ENCODE assay signal across 9 cellular contexts in the genomic region with DNA sequence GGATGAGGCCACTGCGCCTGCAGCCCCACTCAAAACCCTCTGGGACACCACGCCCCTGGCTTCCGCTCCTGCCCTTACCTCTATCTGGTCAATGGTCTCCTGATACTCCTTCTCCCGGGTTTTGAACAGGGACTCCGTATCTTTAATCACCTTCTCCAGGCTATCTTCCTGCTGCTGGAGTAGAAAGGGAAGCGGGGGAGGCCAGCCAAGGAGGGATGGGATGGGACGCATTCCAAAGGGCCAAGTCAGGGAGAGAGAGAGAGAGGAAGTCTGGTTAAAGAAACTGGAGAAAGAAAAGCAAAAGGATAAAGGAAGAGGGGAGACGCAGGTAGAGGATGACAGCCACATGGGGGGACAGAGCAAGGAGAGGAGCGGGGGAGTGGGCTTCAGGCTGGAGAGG. TPM values are rescaled to one million over a fixed set of nuclear protein-coding genes. Genes with fewer than 3 reads are reported as not detected.
DNase-seq lines count a peak whose midpoint lies in the region; ATAC-seq, FAIRE-seq and TF ChIP-seq lines count a peak whose summit lies in the region.
"Had no signal": no experiment of that assay in that cellular context is flagged by ENCODE, and none has a peak within 500 bp of the region (broad histone marks: within the 10 kb centered on the region; RNA-seq: fewer than 3 reads in every experiment).

No MANE protein-coding gene starts in this region.

- in situ Hi-C loops in brain microvascular endothelial cell (cut with HindIII; ENCODE audit: low pct_ligation_motif_present, low sequenced_read_pairs): no loop called here

- peak overlapping the region; percentile 39 for H3K4me3 ChIP-seq in brain microvascular endothelial cell (ENCODE audit: low read depth, low read length)
- H3K4me3 ChIP-seq in keratinocyte (ENCODE audit: control insufficient read depth in 2 of 3, extremely low read depth in 1 of 3, insufficient read depth in 2 of 3, low read depth in 1 of 3, low read length in 3 of 3): peak overlapping the region; percentile 9 to 56 (median 18)
- no peak overlapping the region for H3K4me3 ChIP-seq in testis

- H3K9me1 ChIP-seq in keratinocyte (ENCODE audit: control insufficient read depth, extremely low read depth, insufficient read depth, low read length): no peaks in the 10 kb centered on the region

- H2AFZ ChIP-seq in keratinocyte (ENCODE audit: control insufficient read depth, low read length): peak overlapping the region; percentile 75

- peaks cover 36% of the 10 kb centered on the region for H3K36me3 Mint-ChIP-seq in HFFc6 (ENCODE audit: low read depth)
- H3K36me3 Mint-ChIP-seq in activated T-helper 17 cell treated with anti-CD3 and anti-CD28 coated beads, Interleukin-2, amount 50 U/mL, for 72 hours (ENCODE audit: low read depth): peaks cover 58% of the 10 kb centered on the region

- peak overlapping the region; percentile 76 for H3K4me2 ChIP-seq in keratinocyte (ENCODE audit: control insufficient read depth, extremely low read depth, insufficient read depth, low read depth, low read length)

- peak; percentile 81 for DNase-seq in HFFc6
- peak; percentile 78 for DNase-seq in brain microvascular endothelial cell
- no peak for DNase-seq in keratinocyte (ENCODE audit: low read depth, low spot score)
- DNase-seq in testis: peak; percentile 71
- DNase-seq in activated effector memory CD4-positive, alpha-beta T cell treated with anti-CD3 and anti-CD28 coated beads, Interleukin-2, amount 50 U/mL, for 16 hours: no peak
- DNase-seq: NCI-H1930 had no signal

- dilution Hi-C loops in keratinocyte (cut with MboI; ENCODE audit: extremely low pct_ligation_motif_present, low sequenced_read_pairs): no loop called here

- no peak for ATAC-seq in activated T-helper 17 cell treated with anti-CD3 and anti-CD28 coated beads, Interleukin-2, amount 50 U/mL, for 72 hours (replicated peaks)
- ATAC-seq in HG03097 (IDR thresholded peaks at IDR 0.05; ENCODE audit: low FRiP score, unreplicated experiment) (no peak), HG03196 (IDR thresholded peaks at IDR 0.05; ENCODE audit: unreplicated experiment) (no peak)

- peak overlapping the region; percentile 83 for H3K4me3 Mint-ChIP-seq in HFFc6
- no peak overlapping the region for H3K4me3 Mint-ChIP-seq in activated T-helper 17 cell treated with anti-CD3 and anti-CD28 coated beads, Interleukin-2, amount 50 U/mL, for 72 hours

- no peaks in the 10 kb centered on the region for H3K79me2 ChIP-seq in keratinocyte (ENCODE audit: control insufficient read depth, insufficient read depth, low read length)

- H3K27me3 ChIP-seq in brain microvascular endothelial cell (replicated peaks) (no peaks in the 10 kb centered on the region), keratinocyte (ENCODE audit: control insufficient read depth, extremely low read depth, insufficient read depth, low read length) (no peaks in the 10 kb centered on the region), testis (no peaks in the 10 kb centered on the region)

- TF ChIP-seq CTCF in HFFc6 (IDR thresholded peaks at IDR 0.05) (no peak), brain microvascular endothelial cell (IDR thresholded peaks at IDR 0.05; ENCODE audit: low read depth, low read length, missing control alignments) (no peak), keratinocyte (optimal IDR thresholded peaks at IDR 0.05 in 1 of 3, IDR thresholded peaks at IDR 0.05 in 1 of 3, conservative IDR thresholded peaks at IDR 0.05 in 1 of 3; ENCODE audit: extremely low read depth in 1 of 3, insufficient read depth in 2 of 3, low read length in 3 of 3) (no peak), testis (IDR thresholded peaks at IDR 0.05) (no peak)

- H3K36me3 ChIP-seq in brain microvascular endothelial cell (replicated peaks): peaks cover 21% of the 10 kb centered on the region
- H3K36me3 ChIP-seq in keratinocyte (ENCODE audit: control insufficient read depth in 2 of 2, extremely low read depth in 1 of 2, insufficient read depth in 2 of 2, low read length in 2 of 2): peaks cover 0 to 6% of the 10 kb centered on the region in 2 experiments
- H3K36me3 ChIP-seq in testis (ENCODE audit: low read depth, missing control alignments): peaks cover 3% of the 10 kb centered on the region

- H3K27ac Mint-ChIP-seq in HFFc6: peak overlapping the region; percentile 93
- H3K27ac Mint-ChIP-seq in activated T-helper 17 cell treated with anti-CD3 and anti-CD28 coated beads, Interleukin-2, amount 50 U/mL, for 72 hours: no peak overlapping the region

- peaks cover 66% of the 10 kb centered on the region for H3K4me1 Mint-ChIP-seq in HFFc6 (ENCODE audit: low read depth)
- H3K4me1 Mint-ChIP-seq in activated T-helper 17 cell treated with anti-CD3 and anti-CD28 coated beads, Interleukin-2, amount 50 U/mL, for 72 hours: peaks cover 8% of the 10 kb centered on the region

- FAIRE-seq in keratinocyte (lab: Jason Lieb, UNC): peak; percentile 68

- intact Hi-C loops in testis (cut with DNase I; ENCODE audit: low total_unique reads): no loop called here

- peaks cover 2% of the 10 kb centered on the region; the same call in 1 of the 2 replicates for H3K27me3 Mint-ChIP-seq in HFFc6 (ENCODE audit: insufficient read depth)
- no peaks in the 10 kb centered on the region for H3K27me3 Mint-ChIP-seq in activated T-helper 17 cell treated with anti-CD3 and anti-CD28 coated beads, Interleukin-2, amount 50 U/mL, for 72 hours

- no peak for TF ChIP-seq POLR2A in testis (IDR thresholded peaks at IDR 0.05)

- H3K4me1 ChIP-seq in keratinocyte (ENCODE audit: control insufficient read depth, extremely low read depth, insufficient read depth, low read length) (peaks cover 45% of the 10 kb centered on the region), testis (peaks cover 43% of the 10 kb centered on the region)

- H3K9me3 ChIP-seq in keratinocyte (ENCODE audit: control insufficient read depth, low read depth, low read length) (no peaks in the 10 kb centered on the region), testis (no peaks in the 10 kb centered on the region)

- no peaks in the 10 kb centered on the region for H4K20me1 ChIP-seq in keratinocyte (ENCODE audit: control insufficient read depth, extremely low read depth, insufficient read depth, low read length)

- WGBS in testis, 2 donors: 51 to 53% methylated on average over 9 of the region's 9 CpGs

- no peaks in the 10 kb centered on the region for H3K9me3 Mint-ChIP-seq in HFFc6
- H3K9me3 Mint-ChIP-seq in activated T-helper 17 cell treated with anti-CD3 and anti-CD28 coated beads, Interleukin-2, amount 50 U/mL, for 72 hours: no peaks in the 10 kb centered on the region

- peak overlapping the region; percentile 31 for H3K9ac ChIP-seq in keratinocyte (ENCODE audit: control insufficient read depth, extremely low read depth, insufficient read depth, low read length)

- peak overlapping the region; percentile 72 for H3K27ac ChIP-seq in brain microvascular endothelial cell
- peak overlapping the region; percentile 51 for H3K27ac ChIP-seq in keratinocyte (ENCODE audit: control insufficient read depth, insufficient read depth, low read length)
- H3K27ac ChIP-seq in testis: peak overlapping the region in 1 of 2 donors; percentile 50

RNA-seq across cellular contexts. Expression of a gene that starts 7.9 kb away (rescaled TPM):
- 10 to 100 TPM; 25.9 to 35.6 (median 29.2) TPM for total RNA-seq in HFFc6 (2021; fragmentation: NEBNext Ultra II Directional; extraction: Animal tissue kit (Norgen Biotek cat#: 25700))
- polyA plus RNA-seq in keratinocyte (0.67 to 1.0 TPM (median 0.75 TPM) in 3 replicates), testis (ENCODE audit: insufficient read depth, low read depth, low replicate concordance) (28.6 TPM)
- 0.12 TPM for polyA plus RNA-seq in keratinocyte (2011; ENCODE audit: low read depth)
- 0.28 and 0.70 TPM in 2 replicates for polyA plus RNA-seq in keratinocyte (2011; cell fraction: cytosol; rRNA removed)
- 1.0 and 1.3 TPM in 2 replicates for polyA plus RNA-seq in keratinocyte (2011; cell fraction: nucleus; rRNA removed)
- polyA plus RNA-seq in keratinocyte (2012; ENCODE audit: low replicate concordance): 0.24 and 0.58 TPM in 2 replicates
- polyA minus RNA-seq in keratinocyte: 0.30 to 0.80 TPM (median 0.53 TPM) in 3 replicates
- polyA minus RNA-seq in keratinocyte (2011; cell fraction: cytosol; rRNA and poly(A)+ RNA removed): not detected
- 0.62 and 0.84 TPM in 2 replicates for polyA minus RNA-seq in keratinocyte (2011; cell fraction: nucleus; rRNA and poly(A)+ RNA removed)
- 10 to 100 TPM; 40.6 to 43.4 TPM for total RNA-seq in testis
- total RNA-seq in activated T-helper 17 cell treated with anti-CD3 and anti-CD28 coated beads, Interleukin-2, amount 50 U/mL, for 72 hours: 10 to 100 TPM in 1 of 2 donors, 1 to 10 TPM in 1; 8.0 to 13.0 TPM

RNA-seq across cellular contexts. Expression of a gene that starts 13.7 kb away (rescaled TPM):
- total RNA-seq in HFFc6 (2021; fragmentation: NEBNext Ultra II Directional; extraction: Animal tissue kit (Norgen Biotek cat#: 25700)): 1,000 to 10,000 TPM; 6,263 to 7,539 (median 6,900) TPM
- polyA plus RNA-seq in keratinocyte (8,390 to 11,361 TPM (median 8,495 TPM) in 3 replicates), testis (ENCODE audit: insufficient read depth, low read depth, low replicate concordance) (1,857 TPM)
- 464 TPM for polyA plus RNA-seq in keratinocyte (2011; ENCODE audit: low read depth)
- 9,909 and 15,796 TPM in 2 replicates for polyA plus RNA-seq in keratinocyte (2011; cell fraction: cytosol; rRNA removed)
- polyA plus RNA-seq in keratinocyte (2011; cell fraction: nucleus; rRNA removed): 2,407 and 3,190 TPM in 2 replicates
- polyA plus RNA-seq in keratinocyte (2012; ENCODE audit: low replicate concordance): 2,657 and 5,888 TPM in 2 replicates
- polyA minus RNA-seq in keratinocyte: 9,189 to 16,538 TPM (median 11,739 TPM) in 3 replicates
- 9,400 TPM for polyA minus RNA-seq in keratinocyte (2011; cell fraction: cytosol; rRNA and poly(A)+ RNA removed)
- polyA minus RNA-seq in keratinocyte (2011; cell fraction: nucleus; rRNA and poly(A)+ RNA removed): 1,390 and 1,424 TPM in 2 replicates
- total RNA-seq in testis: 1,000 to 10,000 TPM; 1,591 to 1,928 TPM
- 1,000 to 10,000 TPM; 7,000 to 9,788 TPM for total RNA-seq in activated T-helper 17 cell treated with anti-CD3 and anti-CD28 coated beads, Interleukin-2, amount 50 U/mL, for 72 hours

RNA-seq across cellular contexts. Expression of a gene that starts 20.1 kb away (rescaled TPM):
- total RNA-seq in HFFc6 (2021; fragmentation: NEBNext Ultra II Directional; extraction: Animal tissue kit (Norgen Biotek cat#: 25700)): 10 to 100 TPM; 39.5 to 60.5 (median 42.6) TPM
- polyA plus RNA-seq in keratinocyte: 85.9 to 108 TPM (median 94.4 TPM) in 3 replicates
- 80.5 TPM for polyA plus RNA-seq in keratinocyte (2011; ENCODE audit: low read depth)
- 47.6 and 60.9 TPM in 2 replicates for polyA plus RNA-seq in keratinocyte (2011; cell fraction: cytosol; rRNA removed)
- polyA plus RNA-seq in keratinocyte (2011; cell fraction: nucleus; rRNA removed): 204 and 213 TPM in 2 replicates
- 43.9 and 68.1 TPM in 2 replicates for polyA plus RNA-seq in keratinocyte (2012; ENCODE audit: low replicate concordance)
- polyA minus RNA-seq in keratinocyte: 42.4 to 61.1 TPM (median 42.9 TPM) in 3 replicates
- 31.8 TPM for polyA minus RNA-seq in keratinocyte (2011; cell fraction: cytosol; rRNA and poly(A)+ RNA removed)
- polyA minus RNA-seq in keratinocyte (2011; cell fraction: nucleus; rRNA and poly(A)+ RNA removed): 46.1 and 59.3 TPM in 2 replicates
- total RNA-seq in testis: 10 to 100 TPM; 51.8 to 60.3 TPM
- polyA plus RNA-seq in testis (ENCODE audit: insufficient read depth, low read depth, low replicate concordance): 38.6 TPM
- 100 to 1,000 TPM in 1 of 2 donors, 10 to 100 TPM in 1; 61.6 to 133 TPM for total RNA-seq in activated T-helper 17 cell treated with anti-CD3 and anti-CD28 coated beads, Interleukin-2, amount 50 U/mL, for 72 hours

RNA-seq across cellular contexts. Expression of a gene that starts 54.1 kb away (rescaled TPM):
- 10 to 100 TPM; 42.2 to 75.9 (median 65.4) TPM for total RNA-seq in HFFc6 (2021; fragmentation: NEBNext Ultra II Directional; extraction: Animal tissue kit (Norgen Biotek cat#: 25700))
- 12.3 to 34.6 TPM (median 33.7 TPM) in 3 replicates for polyA plus RNA-seq in keratinocyte
- 10.5 TPM for polyA plus RNA-seq in keratinocyte (2011; ENCODE audit: low read depth)
- 12.0 and 14.9 TPM in 2 replicates for polyA plus RNA-seq in keratinocyte (2011; cell fraction: cytosol; rRNA removed)
- polyA plus RNA-seq in keratinocyte (2011; cell fraction: nucleus; rRNA removed): 17.8 and 18.1 TPM in 2 replicates
- 6.2 and 29.3 TPM in 2 replicates for polyA plus RNA-seq in keratinocyte (2012; ENCODE audit: low replicate concordance)
- polyA minus RNA-seq in keratinocyte: 18.2 to 60.7 TPM (median 52.1 TPM) in 3 replicates
- 25.1 TPM for polyA minus RNA-seq in keratinocyte (2011; cell fraction: cytosol; rRNA and poly(A)+ RNA removed)
- 17.0 and 26.1 TPM in 2 replicates for polyA minus RNA-seq in keratinocyte (2011; cell fraction: nucleus; rRNA and poly(A)+ RNA removed)
- total RNA-seq in testis: 10 to 100 TPM; 42.9 to 43.1 TPM
- 46.6 TPM for polyA plus RNA-seq in testis (ENCODE audit: insufficient read depth, low read depth, low replicate concordance)
- total RNA-seq in activated T-helper 17 cell treated with anti-CD3 and anti-CD28 coated beads, Interleukin-2, amount 50 U/mL, for 72 hours: 100 to 1,000 TPM; 167 to 176 TPM

RNA-seq across cellular contexts. Expression of a gene that starts 54.9 kb away (rescaled TPM):
- 100 to 1,000 TPM; 227 to 290 (median 257) TPM for total RNA-seq in HFFc6 (2021; fragmentation: NEBNext Ultra II Directional; extraction: Animal tissue kit (Norgen Biotek cat#: 25700))
- polyA plus RNA-seq in keratinocyte (76.5 to 184 TPM (median 130 TPM) in 3 replicates), testis (ENCODE audit: insufficient read depth, low read depth, low replicate concordance) (343 TPM)
- 76.9 TPM for polyA plus RNA-seq in keratinocyte (2011; ENCODE audit: low read depth)
- polyA plus RNA-seq in keratinocyte (2011; cell fraction: cytosol; rRNA removed): 155 and 198 TPM in 2 replicates
- polyA plus RNA-seq in keratinocyte (2011; cell fraction: nucleus; rRNA removed): 60.2 and 69.9 TPM in 2 replicates
- 163 and 213 TPM in 2 replicates for polyA plus RNA-seq in keratinocyte (2012; ENCODE audit: low replicate concordance)
- 8.3 to 26.0 TPM (median 23.7 TPM) in 3 replicates for polyA minus RNA-seq in keratinocyte
- polyA minus RNA-seq in keratinocyte (2011; cell fraction: cytosol; rRNA and poly(A)+ RNA removed): 31.7 TPM
- polyA minus RNA-seq in keratinocyte (2011; cell fraction: nucleus; rRNA and poly(A)+ RNA removed): 7.3 and 7.8 TPM in 2 replicates
- total RNA-seq in testis: 100 to 1,000 TPM; 106 to 135 TPM
- total RNA-seq in activated T-helper 17 cell treated with anti-CD3 and anti-CD28 coated beads, Interleukin-2, amount 50 U/mL, for 72 hours: 100 to 1,000 TPM; 262 to 317 TPM

Comparison
In these comparisons a context has a peak if more than half of its experiments do, and no peak if none do; other contexts are left out.
1. DNase-seq: peak in HFFc6 (single experiment), brain microvascular endothelial cell (single experiment) and testis (single experiment); none in keratinocyte (single experiment) and activated effector memory CD4-positive, alpha-beta T cell treated with anti-CD3 and anti-CD28 coated beads, Interleukin-2, amount 50 U/mL, for 16 hours (single experiment).
2. H3K4me3 ChIP-seq: peak in brain microvascular endothelial cell (single experiment) and keratinocyte (3 of 3); none in testis (0 of 2).